In the genomic region with DNA sequence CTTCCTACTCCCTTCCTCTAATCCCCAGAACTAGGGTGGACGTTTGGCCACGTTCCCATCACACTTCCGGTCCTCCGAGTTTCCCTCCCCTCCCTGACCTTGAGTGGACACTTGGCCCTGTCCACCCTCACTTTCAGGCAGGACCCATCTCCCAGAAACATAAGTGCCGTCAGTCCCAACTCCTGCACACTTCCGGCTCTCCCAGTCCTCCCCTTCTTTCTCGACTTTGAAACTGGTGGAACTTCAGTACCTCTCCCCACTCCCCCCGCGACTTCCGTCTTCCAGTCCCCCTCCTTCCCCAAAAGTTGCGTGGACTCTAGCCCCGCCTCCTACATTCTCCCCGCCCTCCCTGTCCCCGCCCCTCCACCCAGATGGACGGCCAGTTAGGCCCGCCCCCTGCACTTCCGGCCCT, we compare ENCODE assay signal across 8 cellular contexts. TPM values are rescaled to one million over a fixed set of nuclear protein-coding genes. Genes with fewer than 3 reads are reported as not detected.
DNase-seq lines count a peak whose midpoint lies in the region; ATAC-seq, FAIRE-seq and TF ChIP-seq lines count a peak whose summit lies in the region.

No MANE protein-coding gene starts in this region.

- H3K27me3 Mint-ChIP-seq in WTC11 (ENCODE audit: low read depth), result no peaks in the 10 kb centered on the region
- H3K27me3 Mint-ChIP-seq in progenitor cell of endocrine pancreas, result no peaks in the 10 kb centered on the region

- peak overlapping the region; percentile 91 for H3K4me3 Mint-ChIP-seq in WTC11
- peak overlapping the region; percentile 95 for H3K4me3 Mint-ChIP-seq in progenitor cell of endocrine pancreas (ENCODE audit: low read depth)

- H3K36me3 ChIP-seq in endothelial cell of umbilical vein (ENCODE audit: control insufficient read depth in 2 of 2, extremely low read depth in 1 of 2, insufficient read depth in 2 of 2, low read length in 2 of 2), result peaks cover 0 to 9% of the 10 kb centered on the region in 2 experiments

- peak overlapping the region; percentile 74 for H3K27ac ChIP-seq in C4-2B
- no peak overlapping the region for H3K27ac ChIP-seq in endothelial cell of umbilical vein (ENCODE audit: insufficient read depth, low read depth, low read length)

- H2AFZ ChIP-seq in endothelial cell of umbilical vein (ENCODE audit: low read depth, low read length), result peak overlapping the region; percentile 21

- no peaks in the 10 kb centered on the region for H4K20me1 ChIP-seq in endothelial cell of umbilical vein (replicated peaks; ENCODE audit: control insufficient read depth, extremely low read depth, insufficient read depth, low read length)

- ATAC-seq in HG02885 (IDR thresholded peaks at IDR 0.05; ENCODE audit: poor library complexity, unreplicated experiment) (peak; percentile 69), WTC11 (no peak), GM19035 (IDR thresholded peaks at IDR 0.05; ENCODE audit: unreplicated experiment) (no peak)

- DNase-seq in WTC11 (ENCODE audit: low spot score) (no peak), endothelial cell of umbilical vein (ENCODE audit: low read depth, low spot score) (no peak), progenitor cell of endocrine pancreas (ENCODE audit: low spot score, unreplicated experiment) (no peak), RCC 7860 (ENCODE audit: low spot score) (no peak), NCI-H345 treated with DMSO at 0.1 percent for 48 hours (lab: John Stamatoyannopoulos, UW; ENCODE audit: unreplicated experiment) (no peak)

- H3K79me2 ChIP-seq in endothelial cell of umbilical vein (ENCODE audit: control insufficient read depth, insufficient read depth, low read length), result peaks cover 10% of the 10 kb centered on the region

- TF ChIP-seq CTCF in C4-2B (conservative IDR thresholded peaks at IDR 0.05), result no peak
- no peak for TF ChIP-seq CTCF in WTC11 (IDR thresholded peaks at IDR 0.05)
- TF ChIP-seq CTCF in endothelial cell of umbilical vein (IDR thresholded peaks at IDR 0.05; ENCODE audit: extremely low read depth in 1 of 2, insufficient read depth in 1 of 2, low read depth in 1 of 2, low read length in 2 of 2), result no peak
- no peak for TF ChIP-seq CTCF in progenitor cell of endocrine pancreas (IDR thresholded peaks at IDR 0.05; ENCODE audit: unreplicated experiment)

- no peaks in the 10 kb centered on the region for H3K27me3 ChIP-seq in endothelial cell of umbilical vein (ENCODE audit: control insufficient read depth in 2 of 2, insufficient read depth in 2 of 2, low read length in 2 of 2)

- POLR2A ChIA-PET in WTC11 (lab: Charles Lee) (interaction anchor here (1.0 to 1.8 kb wide), 7 partner anchors 22 to 180 kb away, joined by 4 to 8 read pairs (median 5); a partner anchor contains a TSS), endothelial cell of umbilical vein (lab: Charles Lee) (interaction anchor here (0.6 to 1.5 kb wide), 4 partner anchors 180 to 998 kb away, joined by 3 to 6 read pairs (median 4); a partner anchor contains a TSS)

- CTCF ChIA-PET in WTC11 (lab: Charles Lee), result interaction anchor here (0.7 to 1.0 kb wide), 4 partner anchors 21 to 144 kb away, joined by 3 to 6 read pairs (median 3); no protein-coding TSS in a partner anchor
- CTCF ChIA-PET in endothelial cell of umbilical vein (lab: Charles Lee), result interaction anchor here (0.8 to 1.1 kb wide), 3 partner anchors 36 to 266 kb away, joined by 3 read pairs; a partner anchor contains a TSS

- no peaks in the 10 kb centered on the region for H3K9me3 ChIP-seq in endothelial cell of umbilical vein (replicated peaks; ENCODE audit: control insufficient read depth, insufficient read depth, low read length)

- no peak overlapping the region for H3K9ac ChIP-seq in endothelial cell of umbilical vein (replicated peaks; ENCODE audit: extremely low read depth, insufficient read depth, low read length)

- dilution Hi-C loops in endothelial cell of umbilical vein (cut with MboI; ENCODE audit: extremely low pct_ligation_motif_present, low sequenced_read_pairs), result no loop called here

- H3K9me3 Mint-ChIP-seq in WTC11 (peaks cover 16% of the 10 kb centered on the region), progenitor cell of endocrine pancreas (ENCODE audit: low read depth) (peaks cover 32% of the 10 kb centered on the region)

- peak overlapping the region; percentile 91 for H3K27ac Mint-ChIP-seq in WTC11
- peak overlapping the region; percentile 100 for H3K27ac Mint-ChIP-seq in progenitor cell of endocrine pancreas

- H3K9me1 ChIP-seq in endothelial cell of umbilical vein (replicated peaks; ENCODE audit: control insufficient read depth, extremely low read depth, insufficient read depth, low read length), result no peaks in the 10 kb centered on the region

- no peak for TF ChIP-seq POLR2A in endothelial cell of umbilical vein (IDR thresholded peaks at IDR 0.05; ENCODE audit: low read depth, low read length)

- H3K36me3 Mint-ChIP-seq in WTC11, result peaks cover 45% of the 10 kb centered on the region
- peaks cover 58% of the 10 kb centered on the region for H3K36me3 Mint-ChIP-seq in progenitor cell of endocrine pancreas (ENCODE audit: insufficient read depth)

- H3K4me1 ChIP-seq in endothelial cell of umbilical vein (ENCODE audit: control insufficient read depth, extremely low read depth, insufficient read depth, low read length), result no peaks in the 10 kb centered on the region

- FAIRE-seq in endothelial cell of umbilical vein (lab: Jason Lieb, UNC) (peak; percentile 31), RCC 7860 (lab: Jason Lieb, UNC) (no peak)

- intact Hi-C loops in endothelial cell of umbilical vein (cut with micrococcal nuclease), result loop anchor here (2.0 kb wide), 2 partner anchors 180 to 226 kb away; a partner anchor contains a TSS

- H3K4me1 Mint-ChIP-seq in WTC11, result peaks cover 10% of the 10 kb centered on the region
- no peaks in the 10 kb centered on the region for H3K4me1 Mint-ChIP-seq in progenitor cell of endocrine pancreas (ENCODE audit: low read depth)

- peak overlapping the region; percentile 2 for H3K4me2 ChIP-seq in endothelial cell of umbilical vein (ENCODE audit: insufficient read depth, low read length)

- BruUV-seq in endothelial cell of umbilical vein (replicated peaks; lab: Mats Ljungman, UMichigan), result no TSS peak

- H3K4me3 ChIP-seq in endothelial cell of umbilical vein (replicated peaks in 1 of 3; ENCODE audit: insufficient read depth in 1 of 3, low read depth in 1 of 3, low read length in 3 of 3), result peak overlapping the region in 1 of 3 experiments; percentile 98

TF ChIP-seq in WTC11, 78 proteins besides CTCF, POLR2A, EP300 and RAD21 (continues in another document):
- TF ChIP-seq, protein P1, sequence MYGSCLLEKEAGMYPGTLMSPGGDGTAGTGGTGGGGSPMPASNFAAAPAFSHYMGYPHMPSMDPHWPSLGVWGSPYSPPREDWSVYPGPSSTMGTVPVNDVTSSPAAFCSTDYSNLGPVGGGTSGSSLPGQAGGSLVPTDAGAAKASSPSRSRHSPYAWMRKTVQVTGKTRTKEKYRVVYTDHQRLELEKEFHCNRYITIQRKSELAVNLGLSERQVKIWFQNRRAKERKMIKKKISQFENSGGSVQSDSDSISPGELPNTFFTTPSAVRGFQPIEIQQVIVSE (CRISPR knock-in tag; IDR thresholded peaks at IDR 0.05; ENCODE audit: borderline replicate concordance), result no peak
- TF ChIP-seq JUN (CRISPR knock-in tag; IDR thresholded peaks at IDR 0.05), result no peak

TF ChIP-seq in endothelial cell of umbilical vein, 7 proteins besides CTCF, POLR2A, EP300 and RAD21 (continues in another document):
- TF ChIP-seq POLR2AphosphoS5 (IDR thresholded peaks at IDR 0.05; ENCODE audit: insufficient read depth, low read depth, low read length) (no peak), EZH2 (IDR thresholded peaks at IDR 0.05; ENCODE audit: borderline replicate concordance, low read depth, low read length, severe bottlenecking) (no peak), GATA2 (IDR thresholded peaks at IDR 0.05; ENCODE audit: insufficient read depth, insufficient read length, low read depth, low read length) (no peak), JUN (IDR thresholded peaks at IDR 0.05; ENCODE audit: borderline replicate concordance, insufficient read depth, insufficient read length, low read depth) (no peak), FOS (IDR thresholded peaks at IDR 0.05; ENCODE audit: borderline replicate concordance, insufficient read depth, low read length) (no peak), MYC (IDR thresholded peaks at IDR 0.05; ENCODE audit: low read depth, low read length) (no peak)

RNA-seq across cellular contexts. Expression of a gene that starts 0.3 kb away (rescaled TPM):
- 25.4 to 28.8 TPM (median 27.5 TPM) in 3 replicates for total RNA-seq in WTC11 (2021)
- total RNA-seq in endothelial cell of umbilical vein, result 18.3 and 18.8 TPM in 2 replicates
- 9.1 and 10.1 TPM in 2 replicates for polyA plus RNA-seq in endothelial cell of umbilical vein
- polyA plus RNA-seq in endothelial cell of umbilical vein (2011; cell fraction: cytosol; rRNA removed), result 10.5 and 13.3 TPM in 2 replicates
- polyA plus RNA-seq in endothelial cell of umbilical vein (2011; cell fraction: nucleus; rRNA removed), result 34.9 and 35.3 TPM in 2 replicates
- polyA plus RNA-seq in endothelial cell of umbilical vein (2012), result 13.7 and 14.3 TPM in 2 replicates
- polyA minus RNA-seq in endothelial cell of umbilical vein, result 19.1 and 22.6 TPM in 2 replicates
- 11.3 TPM for polyA minus RNA-seq in endothelial cell of umbilical vein (2011; cell fraction: cytosol; rRNA and poly(A)+ RNA removed)
- 18.5 and 19.8 TPM in 2 replicates for polyA minus RNA-seq in endothelial cell of umbilical vein (2011; cell fraction: nucleus; rRNA and poly(A)+ RNA removed)
- total RNA-seq in progenitor cell of endocrine pancreas, result 26.1 and 29.0 TPM in 2 replicates

RNA-seq across cellular contexts. Expression of a gene that starts 32.0 kb away (rescaled TPM):
- total RNA-seq in WTC11 (2021), result 16.3 to 18.3 TPM (median 16.5 TPM) in 3 replicates
- 4.9 and 5.3 TPM in 2 replicates for total RNA-seq in endothelial cell of umbilical vein
- 2.7 and 3.0 TPM in 2 replicates for polyA plus RNA-seq in endothelial cell of umbilical vein
- 3.6 and 4.2 TPM in 2 replicates for polyA plus RNA-seq in endothelial cell of umbilical vein (2011; cell fraction: cytosol; rRNA removed)
- polyA plus RNA-seq in endothelial cell of umbilical vein (2011; cell fraction: nucleus; rRNA removed), result 3.4 and 3.9 TPM in 2 replicates
- polyA plus RNA-seq in endothelial cell of umbilical vein (2012), result 3.9 and 4.1 TPM in 2 replicates
- 5.1 and 5.3 TPM in 2 replicates for polyA minus RNA-seq in endothelial cell of umbilical vein
- 1.8 TPM for polyA minus RNA-seq in endothelial cell of umbilical vein (2011; cell fraction: cytosol; rRNA and poly(A)+ RNA removed)
- polyA minus RNA-seq in endothelial cell of umbilical vein (2011; cell fraction: nucleus; rRNA and poly(A)+ RNA removed), result 2.1 and 4.6 TPM in 2 replicates
- 15.3 and 17.0 TPM in 2 replicates for total RNA-seq in progenitor cell of endocrine pancreas

RNA-seq across cellular contexts. Expression of a gene that starts 46.1 kb away (rescaled TPM):
- total RNA-seq in WTC11 (2021) (52.8 to 63.8 TPM (median 59.2 TPM) in 3 replicates), endothelial cell of umbilical vein (39.3 and 45.4 TPM in 2 replicates), progenitor cell of endocrine pancreas (61.0 and 70.5 TPM in 2 replicates)
- polyA plus RNA-seq in endothelial cell of umbilical vein, result 33.4 and 36.1 TPM in 2 replicates
- 33.3 and 35.8 TPM in 2 replicates for polyA plus RNA-seq in endothelial cell of umbilical vein (2011; cell fraction: cytosol; rRNA removed)
- 33.5 and 40.7 TPM in 2 replicates for polyA plus RNA-seq in endothelial cell of umbilical vein (2011; cell fraction: nucleus; rRNA removed)
- 30.9 and 36.6 TPM in 2 replicates for polyA plus RNA-seq in endothelial cell of umbilical vein (2012)
- 62.0 and 68.9 TPM in 2 replicates for polyA minus RNA-seq in endothelial cell of umbilical vein
- polyA minus RNA-seq in endothelial cell of umbilical vein (2011; cell fraction: cytosol; rRNA and poly(A)+ RNA removed), result 29.5 TPM
- 44.2 and 49.2 TPM in 2 replicates for polyA minus RNA-seq in endothelial cell of umbilical vein (2011; cell fraction: nucleus; rRNA and poly(A)+ RNA removed)
